In the genomic region with DNA sequence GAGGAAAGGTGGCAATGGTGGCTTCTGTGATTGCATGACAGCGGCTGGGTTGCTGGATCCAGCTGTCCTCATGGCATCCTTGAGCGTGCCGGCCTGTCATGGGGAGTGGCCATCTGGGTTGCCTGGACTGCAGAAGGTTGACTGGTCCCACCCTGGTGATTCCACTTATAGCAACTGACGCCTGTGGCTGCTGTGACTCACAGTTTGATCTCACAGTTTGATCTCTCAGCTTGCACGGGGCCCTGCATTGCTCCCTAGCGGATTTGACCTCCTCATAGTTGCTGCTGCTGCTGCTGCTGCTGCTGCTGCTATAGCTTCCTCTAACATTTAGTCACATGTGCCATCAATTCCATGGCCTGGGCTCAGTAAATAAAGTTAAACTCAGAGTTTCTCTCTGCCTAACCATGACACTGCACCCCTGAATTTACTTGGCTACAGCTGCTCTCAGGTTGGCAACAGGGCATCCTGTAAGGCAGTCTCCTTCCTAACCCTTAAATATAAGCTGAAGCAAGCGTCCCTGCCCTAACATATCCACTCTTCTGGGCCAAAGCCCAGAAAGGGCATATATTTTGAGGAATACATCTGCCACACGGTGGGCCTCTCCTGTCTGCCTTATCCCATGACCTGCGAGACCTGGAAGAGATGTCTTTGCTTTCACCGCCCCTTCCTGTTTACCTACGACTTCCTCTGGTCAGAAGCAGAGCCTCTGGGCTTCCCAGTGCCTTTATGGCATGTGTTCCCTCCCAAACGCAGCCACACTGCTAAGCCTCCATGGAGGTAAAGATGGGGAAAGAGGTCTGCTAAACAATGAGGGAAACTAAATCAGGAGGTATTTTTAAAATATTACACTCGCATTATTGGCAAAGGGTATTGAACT, we compare ENCODE assay signal across 11 cellular contexts. TPM values are rescaled to one million over a fixed set of nuclear protein-coding genes. Genes with fewer than 3 reads are reported as not detected.
DNase-seq lines count a peak whose midpoint lies in the region; ATAC-seq, FAIRE-seq and TF ChIP-seq lines count a peak whose summit lies in the region.
"Had no signal": no experiment of that assay in that cellular context is flagged by ENCODE, and none has a peak within 500 bp of the region (broad histone marks: within the 10 kb centered on the region; RNA-seq: fewer than 3 reads in every experiment).

No MANE protein-coding gene starts in this region.

- H2BK15ac ChIP-seq in H1 (ENCODE audit: low read length): no peak overlapping the region

- no peak overlapping the region for H3K4ac ChIP-seq in H1 (replicated peaks; ENCODE audit: insufficient read length, low read depth, low read length)

- H3K9ac ChIP-seq in H1 (replicated peaks in 1 of 4; ENCODE audit: extremely low read depth in 1 of 4, low read depth in 3 of 4, low read length in 3 of 4) (no peak overlapping the region), neural progenitor cell (no peak overlapping the region), colonic mucosa (ENCODE audit: low read depth in 2 of 2, low read length in 2 of 2) (no peak overlapping the region)

- 83% methylated on average over 13 of the region's 13 CpGs; no CpG with 5 or more reads in 1 of the 2 experiments for WGBS in H1 (ENCODE audit: extremely low coverage in 1 of 2, insufficient coverage in 1 of 2, insufficient read length in 1 of 2, insufficient replicate concordance in 2 of 2, low coverage in 1 of 2, low lambda C conversion rate in 2 of 2, missing lambda C conversion rate in 1 of 2), 2 experiments

- H3K4me1 ChIP-seq in H1 (replicated peaks in 1 of 4; ENCODE audit: control insufficient read depth in 3 of 4, insufficient read depth in 4 of 4, low read length in 3 of 4): no peaks in the 10 kb centered on the region
- no peaks in the 10 kb centered on the region for H3K4me1 ChIP-seq in neural progenitor cell
- no peaks in the 10 kb centered on the region for H3K4me1 ChIP-seq in colonic mucosa

- H3K4me3 ChIP-seq in H1 (ENCODE audit: extremely low read depth in 1 of 4, insufficient read depth in 2 of 4, low read depth in 3 of 4, low read length in 4 of 4) (no peak overlapping the region), neural progenitor cell (no peak overlapping the region), colonic mucosa (no peak overlapping the region)

- H3K27me3 ChIP-seq in H1 (replicated peaks in 1 of 4; ENCODE audit: control insufficient read depth in 3 of 4, extremely low read depth in 1 of 4, insufficient read depth in 3 of 4, low read length in 3 of 4): no peaks in the 10 kb centered on the region
- no peaks in the 10 kb centered on the region for H3K27me3 ChIP-seq in neural progenitor cell
- H3K27me3 ChIP-seq in colonic mucosa: no peaks in the 10 kb centered on the region

- H3K27me3 Mint-ChIP-seq in neural progenitor cell (ENCODE audit: insufficient read depth, low read depth): peaks cover 2% of the 10 kb centered on the region
- peaks cover 32% of the 10 kb centered on the region for H3K27me3 Mint-ChIP-seq in activated CD4-positive, alpha-beta T cell treated with anti-CD3 and anti-CD28 coated beads, Interleukin-2, amount 10 ng/mL, durations not matched to agents 24 days and 14 days

- no peak overlapping the region for H3K27ac Mint-ChIP-seq in neural progenitor cell
- H3K27ac Mint-ChIP-seq in activated CD4-positive, alpha-beta T cell treated with anti-CD3 and anti-CD28 coated beads, Interleukin-2, amount 10 ng/mL, durations not matched to agents 24 days and 14 days: no peak overlapping the region
- H3K27ac Mint-ChIP-seq: activated B cell treated with CpG ODN at 0.5 μM for 24 hours had no signal

- no peaks in the 10 kb centered on the region for H3F3A ChIP-seq in neural progenitor cell (ENCODE audit: low read depth)

- ATAC-seq in HG02884 (IDR thresholded peaks at IDR 0.05; ENCODE audit: unreplicated experiment) (no peak), HG03108 (IDR thresholded peaks at IDR 0.05; ENCODE audit: unreplicated experiment) (no peak)

- H3K9me3 ChIP-seq in H1 (ENCODE audit: insufficient read depth in 2 of 2, low read depth in 1 of 2, low read length in 1 of 2) (no peaks in the 10 kb centered on the region), neural progenitor cell (ENCODE audit: low read depth) (no peaks in the 10 kb centered on the region), colonic mucosa (no peaks in the 10 kb centered on the region)

- no peak for FAIRE-seq in H1 (lab: Jason Lieb, UNC)
- FAIRE-seq: endometrium had no signal

- DNase-seq in DMS 273 treated with DMSO at 0.1 percent for 48 hours (lab: John Stamatoyannopoulos, UW) (peak; percentile 55), NCI-H460 (ENCODE audit: extremely low read depth, low read depth) (peak; percentile 94), H1 (ENCODE audit: low read depth in 1 of 2, low spot score in 2 of 2) (no peak), neural progenitor cell (ENCODE audit: low spot score) (no peak), colonic mucosa (no peak)
- no peak for DNase-seq in activated CD4-positive, alpha-beta T cell treated with anti-CD3 and anti-CD28 coated beads, Interleukin-2, amount 10 ng/mL, durations not matched to agents 24 days and 14 days
- DNase-seq: activated B cell treated with CpG ODN at 0.5 μM for 24 hours; stimulated activated CD4-positive, alpha-beta T cell treated with anti-CD3 and anti-CD28 coated beads, Interleukin-2, amount 100 ng/mL, for 24 hours had no signal

- no peak overlapping the region for H2BK120ac ChIP-seq in H1 (replicated peaks; ENCODE audit: low read depth, low read length)

- no peak overlapping the region for H2AK5ac ChIP-seq in H1 (ENCODE audit: low read depth, low read length)

- H4K20me1 ChIP-seq in H1 (replicated peaks in 1 of 2; ENCODE audit: control insufficient read depth in 1 of 2, insufficient read depth in 2 of 2, low read length in 2 of 2): no peaks in the 10 kb centered on the region
- no peaks in the 10 kb centered on the region for H4K20me1 ChIP-seq in neural progenitor cell (ENCODE audit: low read depth)

- TF ChIP-seq RAD21 in H1 (IDR thresholded peaks at IDR 0.05 in 1 of 2, conservative IDR thresholded peaks at IDR 0.05 in 1 of 2; ENCODE audit: low read depth in 2 of 2, low read length in 2 of 2): no peak

- H3K4me3 Mint-ChIP-seq in neural progenitor cell: no peak overlapping the region
- no peak overlapping the region for H3K4me3 Mint-ChIP-seq in activated CD4-positive, alpha-beta T cell treated with anti-CD3 and anti-CD28 coated beads, Interleukin-2, amount 10 ng/mL, durations not matched to agents 24 days and 14 days
- H3K4me3 Mint-ChIP-seq: activated B cell treated with CpG ODN at 0.5 μM for 24 hours had no signal

- no peaks in the 10 kb centered on the region for H3K79me1 ChIP-seq in H1 (ENCODE audit: low read depth, low read length)

- H3K4me2 ChIP-seq in H1 (ENCODE audit: insufficient read depth in 1 of 2, low read depth in 2 of 2, low read length in 2 of 2) (no peak overlapping the region), neural progenitor cell (no peak overlapping the region)

- H3K56ac ChIP-seq in H1 (replicated peaks; ENCODE audit: insufficient read length, low read depth, low read length): no peak overlapping the region

- H2BK12ac ChIP-seq in H1 (ENCODE audit: low read depth, low read length): no peak overlapping the region

- H3K9me3 Mint-ChIP-seq in neural progenitor cell: no peaks in the 10 kb centered on the region
- no peaks in the 10 kb centered on the region for H3K9me3 Mint-ChIP-seq in activated CD4-positive, alpha-beta T cell treated with anti-CD3 and anti-CD28 coated beads, Interleukin-2, amount 10 ng/mL, durations not matched to agents 24 days and 14 days
- H3K9me3 Mint-ChIP-seq: activated B cell treated with CpG ODN at 0.5 μM for 24 hours had no signal

- H2BK5ac ChIP-seq in H1 (ENCODE audit: low read depth, low read length): no peak overlapping the region

- CTCF ChIA-PET in H1 (lab: Charles Lee; ENCODE audit: partially characterized antibody): interaction anchor here (1.1 kb wide), 1 partner anchor 16 kb away, joined by 3 read pairs; no protein-coding TSS in a partner anchor

- H3K23me2 ChIP-seq in H1 (ENCODE audit: low read depth, low read length): no peaks in the 10 kb centered on the region

- H3K36me3 ChIP-seq in H1 (ENCODE audit: control insufficient read depth in 2 of 4, insufficient read depth in 4 of 4, low read length in 3 of 4) (no peaks in the 10 kb centered on the region), neural progenitor cell (no peaks in the 10 kb centered on the region), colonic mucosa (no peaks in the 10 kb centered on the region)

- H3K79me2 ChIP-seq in H1 (ENCODE audit: control insufficient read depth in 1 of 2, insufficient read depth in 2 of 2, low read length in 2 of 2) (no peaks in the 10 kb centered on the region), neural progenitor cell (ENCODE audit: low read depth) (no peaks in the 10 kb centered on the region)

- TF ChIP-seq CTCF in H1 (IDR thresholded peaks at IDR 0.05; ENCODE audit: control extremely low read depth in 1 of 3, insufficient read depth in 1 of 3, low read depth in 1 of 3, low read length in 3 of 3): no peak
- no peak for TF ChIP-seq CTCF in neural progenitor cell (IDR thresholded peaks at IDR 0.05)
- no peak for TF ChIP-seq CTCF in colonic mucosa (IDR thresholded peaks at IDR 0.05)

- H4K91ac ChIP-seq in H1 (replicated peaks; ENCODE audit: insufficient read length, low read length): no peak overlapping the region

- TF ChIP-seq POLR2A in H1 (IDR thresholded peaks at IDR 0.05; ENCODE audit: control extremely low read depth in 1 of 2, low read depth in 2 of 2, low read length in 2 of 2): no peak

- no peak overlapping the region for H4K5ac ChIP-seq in H1 (ENCODE audit: insufficient read length, low read depth, low read length)

- H3K4me1 Mint-ChIP-seq in neural progenitor cell: peaks cover 3% of the 10 kb centered on the region
- H3K4me1 Mint-ChIP-seq in activated CD4-positive, alpha-beta T cell treated with anti-CD3 and anti-CD28 coated beads, Interleukin-2, amount 10 ng/mL, durations not matched to agents 24 days and 14 days: no peaks in the 10 kb centered on the region
- H3K4me1 Mint-ChIP-seq: activated B cell treated with CpG ODN at 0.5 μM for 24 hours had no signal

- no peak overlapping the region for H3K23ac ChIP-seq in H1 (ENCODE audit: insufficient read length)

- H2BK20ac ChIP-seq in H1 (ENCODE audit: low read length): no peak overlapping the region

- intact Hi-C loops in colonic mucosa (cut with DNase I): no loop called here
- intact Hi-C loops in activated CD4-positive, alpha-beta T cell treated with anti-CD3 and anti-CD28 coated beads, Interleukin-2, amount 10 ng/mL, durations not matched to agents 24 days and 14 days (cut with micrococcal nuclease): no loop called here

- H4K8ac ChIP-seq in H1 (ENCODE audit: extremely low read depth, insufficient read depth, low read length): 0 out of 2 replicates have a peak overlapping the region, but pooled peaks have one; percentile 3

- POLR2A ChIA-PET in H1 (lab: Charles Lee; ENCODE audit: partially characterized antibody): interaction anchor here (0.9 kb wide), 1 partner anchor 9 kb away, joined by 6 read pairs; no protein-coding TSS in a partner anchor

- H3K36me3 Mint-ChIP-seq in neural progenitor cell: no peaks in the 10 kb centered on the region
- no peaks in the 10 kb centered on the region for H3K36me3 Mint-ChIP-seq in activated CD4-positive, alpha-beta T cell treated with anti-CD3 and anti-CD28 coated beads, Interleukin-2, amount 10 ng/mL, durations not matched to agents 24 days and 14 days (ENCODE audit: low read depth)

- H2AFZ ChIP-seq in H1 (ENCODE audit: low read length) (peak overlapping the region; percentile 95), neural progenitor cell (replicated peaks) (peak overlapping the region; percentile 39)

- H3K14ac ChIP-seq in H1 (ENCODE audit: insufficient read length): no peak overlapping the region

- no peak for TF ChIP-seq EP300 in H1 (IDR thresholded peaks at IDR 0.05; ENCODE audit: borderline replicate concordance in 1 of 2, low read depth in 2 of 2, low read length in 2 of 2)

- no peak overlapping the region for H3K27ac ChIP-seq in H1 (ENCODE audit: low read depth, low read length)
- no peak overlapping the region for H3K27ac ChIP-seq in neural progenitor cell
- no peak overlapping the region for H3K27ac ChIP-seq in colonic mucosa

- no peak overlapping the region for H3K18ac ChIP-seq in H1 (ENCODE audit: extremely low read depth, low read length)

RNA-seq across cellular contexts. Expression of a gene that starts 8.3 kb away (rescaled TPM):
- 5.9 and 6.2 TPM in 2 replicates for total RNA-seq in NCI-H460 (2014; rRNA removed; shearing (Covaris generic))
- polyA plus RNA-seq in NCI-H460 (2014; cell fraction: nucleus; rRNA removed): 4.0 and 4.5 TPM in 2 replicates
- total RNA-seq in H1 (2021; fragmentation: NEBNext Ultra II Directional; extraction: Animal tissue kit (Norgen Biotek cat#: 25700)): 3.6 and 5.1 TPM in 2 replicates
- 1.2 TPM in 2 replicates for polyA plus RNA-seq in H1 (2011; rRNA removed)
- 0.92 TPM for polyA plus RNA-seq in H1 (2011; cell fraction: cytosol; rRNA removed)
- polyA plus RNA-seq in H1 (2011; cell fraction: nucleus; rRNA removed): 2.5 TPM
- polyA plus RNA-seq in H1 (2012, experiment 1 of 2): 1.4 to 2.0 TPM (median 1.7 TPM) in 4 replicates
- polyA plus RNA-seq in H1 (2012, experiment 2 of 2): 0.26 TPM
- 1.4 TPM for polyA plus RNA-seq in H1 (2013, experiment 1 of 2)
- polyA plus RNA-seq in H1 (2013, experiment 2 of 2): 1.5 TPM
- 9.4 and 10.9 TPM in 2 replicates for polyA minus RNA-seq in H1 (2011; rRNA and poly(A)+ RNA removed)
- polyA minus RNA-seq in H1 (2011; cell fraction: cytosol; rRNA and poly(A)+ RNA removed): 1.8 TPM
- polyA minus RNA-seq in H1 (2011; cell fraction: nucleus; rRNA and poly(A)+ RNA removed): 22.2 TPM
- total RNA-seq in neural progenitor cell (ENCODE audit: low replicate concordance): 7.3 and 8.6 TPM in 2 replicates
- 1 to 10 TPM; 1.7 to 1.9 TPM for total RNA-seq in colonic mucosa
- total RNA-seq in activated CD4-positive, alpha-beta T cell treated with anti-CD3 and anti-CD28 coated beads, Interleukin-2, amount 10 ng/mL, durations not matched to agents 24 days and 14 days: 0.50 and 0.63 TPM in 2 replicates

RNA-seq across cellular contexts. Expression of a gene that starts 37.8 kb away (rescaled TPM):
- 7.9 and 14.6 TPM in 2 replicates for total RNA-seq in NCI-H460 (2014; rRNA removed; shearing (Covaris generic))
- 39.1 and 51.3 TPM in 2 replicates for polyA plus RNA-seq in NCI-H460 (2014; cell fraction: nucleus; rRNA removed)
- 31.9 and 42.2 TPM in 2 replicates for total RNA-seq in H1 (2021; fragmentation: NEBNext Ultra II Directional; extraction: Animal tissue kit (Norgen Biotek cat#: 25700))
- polyA plus RNA-seq in H1 (2011; rRNA removed): 6.1 and 8.3 TPM in 2 replicates
- 15.1 TPM for polyA plus RNA-seq in H1 (2011; cell fraction: cytosol; rRNA removed)
- polyA plus RNA-seq in H1 (2011; cell fraction: nucleus; rRNA removed): 26.5 TPM
- polyA plus RNA-seq in H1 (2012, experiment 1 of 2): 21.8 to 51.1 TPM (median 33.4 TPM) in 4 replicates
- 1.7 TPM for polyA plus RNA-seq in H1 (2012, experiment 2 of 2)
- 44.2 TPM for polyA plus RNA-seq in H1 (2013, experiment 1 of 2)
- polyA plus RNA-seq in H1 (2013, experiment 2 of 2): 35.5 TPM
- 25.3 and 41.2 TPM in 2 replicates for polyA minus RNA-seq in H1 (2011; rRNA and poly(A)+ RNA removed)
- 19.7 TPM for polyA minus RNA-seq in H1 (2011; cell fraction: cytosol; rRNA and poly(A)+ RNA removed)
- 151 TPM for polyA minus RNA-seq in H1 (2011; cell fraction: nucleus; rRNA and poly(A)+ RNA removed)
- total RNA-seq in neural progenitor cell (ENCODE audit: low replicate concordance): 56.1 and 69.4 TPM in 2 replicates
- total RNA-seq in colonic mucosa: 10 to 100 TPM in 1 of 2 donors, 1 to 10 TPM in 1; 3.8 to 10.3 TPM
- 18.2 and 21.1 TPM in 2 replicates for total RNA-seq in activated CD4-positive, alpha-beta T cell treated with anti-CD3 and anti-CD28 coated beads, Interleukin-2, amount 10 ng/mL, durations not matched to agents 24 days and 14 days

Comparison
In these comparisons a context has a peak if more than half of its experiments do, and no peak if none do; other contexts are left out.
1. DNase-seq: peak in DMS 273 treated with DMSO at 0.1 percent for 48 hours (single experiment) and NCI-H460 (single experiment); none in H1 (0 of 2), neural progenitor cell (single experiment), colonic mucosa (single experiment) and activated CD4-positive, alpha-beta T cell treated with anti-CD3 and anti-CD28 coated beads, Interleukin-2, amount 10 ng/mL, durations not matched to agents 24 days and 14 days (single experiment).